8 cellular contexts compared by ENCODE assay signal in genomic region chr3:53891500-53892334, GRCh38. TPM values are rescaled to one million over a fixed set of nuclear protein-coding genes. Genes with fewer than 3 reads are reported as not detected.
DNase-seq lines count a peak whose midpoint lies in the region; ATAC-seq, FAIRE-seq and TF ChIP-seq lines count a peak whose summit lies in the region.

Gene SELENOK (minus strand): TSS chr3:53891859.

- peaks cover 36 to 60% (median 51%) of the 10 kb centered on the region in 4 donors for H3K4me1 Mint-ChIP-seq in naive thymus-derived CD8-positive, alpha-beta T cell

- peak within 1 kb of the TSS; percentile 82 for H3K4me3 ChIP-seq in Loucy (ENCODE audit: low read length, poor library complexity, severe bottlenecking)
- H3K4me3 ChIP-seq in fibroblast of mammary gland (ENCODE audit: control insufficient read depth, low read depth, low read length) = peak within 1 kb of the TSS; percentile 95

- peak; percentile 63 for TF ChIP-seq POLR2A in H54 (IDR thresholded peaks at IDR 0.05; ENCODE audit: low read depth, low read length)
- peak; percentile 90 for TF ChIP-seq POLR2A in Raji (IDR thresholded peaks at IDR 0.05; ENCODE audit: insufficient read depth, low read depth, low read length)

- H3K9me3 ChIP-seq in Loucy (ENCODE audit: insufficient read depth, low read depth, low read length) = no peaks in the 10 kb centered on the region

- peak within 1 kb of the TSS; percentile 79 for H2AFZ ChIP-seq in Loucy (ENCODE audit: low read length)

- H3K36me3 ChIP-seq in Loucy (ENCODE audit: insufficient read depth, low read length) = no peaks in the 10 kb centered on the region

- H3K79me2 ChIP-seq in Loucy (ENCODE audit: insufficient read depth, low read length) = peaks cover 13% of the 10 kb centered on the region; the same call in 1 of the 2 replicates

- POLR2A ChIA-PET in naive thymus-derived CD8-positive, alpha-beta T cell (lab: Charles Lee) = interaction anchor here (1.1 to 3.0 kb wide), 4 partner anchors 9 to 544 kb away, joined by 4 to 24 read pairs (median 12); partner anchors contain the start of genes ACTR8 and DCP1A

- peaks cover 49% of the 10 kb centered on the region for H3K27me3 ChIP-seq in Loucy (ENCODE audit: insufficient read depth, low read length, poor library complexity, severe bottlenecking)

- no peak for TF ChIP-seq CTCF in Loucy (conservative IDR thresholded peaks at IDR 0.05; ENCODE audit: low read length)
- no peak for TF ChIP-seq CTCF in fibroblast of mammary gland (conservative IDR thresholded peaks at IDR 0.05; ENCODE audit: control insufficient read depth, insufficient read depth, low read depth, low read length)

- H4K20me1 ChIP-seq in Loucy (ENCODE audit: insufficient read depth, low read length, poor library complexity, severe bottlenecking) = peaks cover 7% of the 10 kb centered on the region

- peak within 1 kb of the TSS; percentile 97 to 100 (median 99) for H3K27ac Mint-ChIP-seq in naive thymus-derived CD8-positive, alpha-beta T cell

- peak within 1 kb of the TSS; percentile 91 to 98 (median 94) for H3K4me3 Mint-ChIP-seq in naive thymus-derived CD8-positive, alpha-beta T cell

- H3K4me1 ChIP-seq in Loucy (ENCODE audit: insufficient read depth, low read length, poor library complexity, severe bottlenecking) = peaks cover 18% of the 10 kb centered on the region

- DNase-seq in EL (peak; percentile 99), H54 (ENCODE audit: insufficient read length, low spot score) (peak; percentile 82), fibroblast of mammary gland (ENCODE audit: low read depth) (peak; percentile 99)
- peak; percentile 96 for DNase-seq in activated T-helper 9 cell treated with anti-CD3 and anti-CD28 coated beads, Interleukin-2, amount 50 U/mL, for 16 hours (ENCODE audit: low read depth)
- peak; percentile 84 to 99 (median 96) for DNase-seq in naive thymus-derived CD8-positive, alpha-beta T cell
- DNase-seq in stimulated activated naive CD4-positive, alpha-beta T cell (lab: John Stamatoyannopoulos, UW) = peak; percentile 88 to 98 (median 96)

- H3K9me2 ChIP-seq in Loucy (replicated peaks; ENCODE audit: low read depth, low read length) = no peaks in the 10 kb centered on the region

- peak within 1 kb of the TSS; percentile 83 for H3K9ac ChIP-seq in Loucy (ENCODE audit: low read depth, low read length, poor library complexity, severe bottlenecking)

- peak; percentile 88 to 93 for ATAC-seq in naive thymus-derived CD8-positive, alpha-beta T cell

- peak; percentile 99 for FAIRE-seq in H54 (lab: Jason Lieb, UNC)

- peaks cover 0 to 15% (median under 1%) of the 10 kb centered on the region in 5 donors for H3K27me3 Mint-ChIP-seq in naive thymus-derived CD8-positive, alpha-beta T cell

- peaks cover 0 to 21% (median 3%) of the 10 kb centered on the region in 9 donors for H3K9me3 Mint-ChIP-seq in naive thymus-derived CD8-positive, alpha-beta T cell

- peaks cover 1 to 12% (median 4%) of the 10 kb centered on the region in 3 donors for H3K36me3 Mint-ChIP-seq in naive thymus-derived CD8-positive, alpha-beta T cell

- no peaks in the 10 kb centered on the region for H3F3A ChIP-seq in Loucy (ENCODE audit: low read depth)

- H3K4me2 ChIP-seq in Loucy (ENCODE audit: low read depth, low read length, poor library complexity, severe bottlenecking) = peak within 1 kb of the TSS; percentile 73

RNA-seq across cellular contexts. Expression of gene SELENOK, which starts in this region (rescaled TPM):
- total RNA-seq in naive thymus-derived CD8-positive, alpha-beta T cell = 10 to 100 TPM; 37.7 to 38.2 TPM
- polyA plus RNA-seq in naive thymus-derived CD8-positive, alpha-beta T cell = 100 to 1,000 TPM; 102 to 176 (median 117) TPM

Comparison
In these comparisons a context has a peak if more than half of its experiments do, and no peak if none do; other contexts are left out.
1. Peak in every context shown above with its lines: DNase-seq, ATAC-seq and H3K4me3 ChIP-seq.